7 cellular contexts compared by ENCODE assay signal in genomic region chr1:26786437-26787380, GRCh38. TPM values are rescaled to one million over a fixed set of nuclear protein-coding genes. Genes with fewer than 3 reads are reported as not detected.
DNase-seq lines count a peak whose midpoint lies in the region; ATAC-seq and TF ChIP-seq lines count a peak whose summit lies in the region.

No MANE protein-coding gene starts in this region.

- H3K4me1 ChIP-seq in colonic mucosa = peaks cover 20% of the 10 kb centered on the region

- no peak for TF ChIP-seq CTCF in colonic mucosa (IDR thresholded peaks at IDR 0.05)

- intact Hi-C loops in colonic mucosa (cut with DNase I) = loop anchor here (5.0 to 10.0 kb wide), 2 partner anchors 62 to 94 kb away; no protein-coding TSS in a partner anchor

- peaks cover 70% of the 10 kb centered on the region for H3K4me1 Mint-ChIP-seq in T-helper 17 cell
- H3K4me1 Mint-ChIP-seq in stimulated activated effector memory CD8-positive, alpha-beta T cell treated with anti-CD3 and anti-CD28 coated beads, Interleukin-12 subunit alpha, Interleukin-12 subunit beta, amount 100 ng/mL, for 72 hours = peaks cover 86% of the 10 kb centered on the region

- H3K4me3 ChIP-seq in colonic mucosa = peak overlapping the region; percentile 62

- H3K9me3 ChIP-seq in T-helper 17 cell (ENCODE audit: control insufficient read depth, low read length, poor library complexity, severe bottlenecking) = no peaks in the 10 kb centered on the region
- no peaks in the 10 kb centered on the region for H3K9me3 ChIP-seq in colonic mucosa

- no peaks in the 10 kb centered on the region for H3K27me3 Mint-ChIP-seq in T-helper 17 cell

- DNase-seq in GM03348 (ENCODE audit: low spot score) (peak; percentile 85), HuH-7 (ENCODE audit: low spot score) (peak; percentile 74), T-helper 17 cell (no peak), colonic mucosa (peak; percentile 72)
- DNase-seq in stimulated activated effector memory CD8-positive, alpha-beta T cell treated with anti-CD3 and anti-CD28 coated beads, Interleukin-12 subunit alpha, Interleukin-12 subunit beta, amount 100 ng/mL, for 72 hours (ENCODE audit: low spot score in 2 of 2) = peak in 1 of 2 donors; percentile 79

- H3K27me3 ChIP-seq in colonic mucosa (no peaks in the 10 kb centered on the region), layer of hippocampus (ENCODE audit: control insufficient read depth, insufficient read depth, low read length) (no peaks in the 10 kb centered on the region)

- H3K36me3 Mint-ChIP-seq in T-helper 17 cell (ENCODE audit: low read depth) = peaks cover 5% of the 10 kb centered on the region
- H3K36me3 Mint-ChIP-seq in stimulated activated effector memory CD8-positive, alpha-beta T cell treated with anti-CD3 and anti-CD28 coated beads, Interleukin-12 subunit alpha, Interleukin-12 subunit beta, amount 100 ng/mL, for 72 hours = peaks cover 45% of the 10 kb centered on the region

- no peaks in the 10 kb centered on the region for H3K9me3 Mint-ChIP-seq in stimulated activated effector memory CD8-positive, alpha-beta T cell treated with anti-CD3 and anti-CD28 coated beads, Interleukin-12 subunit alpha, Interleukin-12 subunit beta, amount 100 ng/mL, for 72 hours

- ATAC-seq in T-helper 17 cell = no peak
- peak; percentile 9 for ATAC-seq in stimulated activated effector memory CD8-positive, alpha-beta T cell treated with anti-CD3 and anti-CD28 coated beads, Interleukin-12 subunit alpha, Interleukin-12 subunit beta, amount 100 ng/mL, for 72 hours
- ATAC-seq in HG03025 (IDR thresholded peaks at IDR 0.05; ENCODE audit: low FRiP score, unreplicated experiment) = no peak

- no peaks in the 10 kb centered on the region for H3K36me3 ChIP-seq in colonic mucosa

- peak overlapping the region; percentile 99 for H3K9ac ChIP-seq in colonic mucosa (ENCODE audit: low read depth in 2 of 2, low read length in 2 of 2)

- peak overlapping the region; percentile 100 for H3K27ac Mint-ChIP-seq in T-helper 17 cell
- H3K27ac Mint-ChIP-seq in stimulated activated effector memory CD8-positive, alpha-beta T cell treated with anti-CD3 and anti-CD28 coated beads, Interleukin-12 subunit alpha, Interleukin-12 subunit beta, amount 100 ng/mL, for 72 hours = peak overlapping the region; percentile 100

- H3K27ac ChIP-seq in colonic mucosa = peak overlapping the region; percentile 98
- H3K27ac ChIP-seq in layer of hippocampus (ENCODE audit: low read depth, low read length) = peak overlapping the region; percentile 100

- peak overlapping the region; percentile 99 for H3K4me3 Mint-ChIP-seq in T-helper 17 cell
- H3K4me3 Mint-ChIP-seq in stimulated activated effector memory CD8-positive, alpha-beta T cell treated with anti-CD3 and anti-CD28 coated beads, Interleukin-12 subunit alpha, Interleukin-12 subunit beta, amount 100 ng/mL, for 72 hours = peak overlapping the region; percentile 99

RNA-seq across cellular contexts. Expression of gene PIGV, which starts 1.0 kb away (rescaled TPM):
- 10 to 100 TPM; 12.0 to 14.3 TPM for total RNA-seq in T-helper 17 cell
- total RNA-seq in colonic mucosa = 10 to 100 TPM; 16.8 to 24.2 TPM

RNA-seq across cellular contexts. Expression of gene ZDHHC18, which starts 39.8 kb away (rescaled TPM):
- 10 to 100 TPM; 70.2 to 71.2 TPM for total RNA-seq in T-helper 17 cell
- total RNA-seq in colonic mucosa = 10 to 100 TPM; 14.1 to 16.8 TPM

Comparison
In these comparisons a context has a peak if more than half of its experiments do, and no peak if none do; other contexts are left out.
1. DNase-seq: peak in GM03348 (single experiment), HuH-7 (single experiment) and colonic mucosa (single experiment); none in T-helper 17 cell (0 of 3).
2. RNA of gene ZDHHC18, which starts 39.8 kb away (total RNA-seq): 70.2 to 71.2 TPM in T-helper 17 cell; 14.1 to 16.8 TPM in colonic mucosa; every median in the first group is over 4 times any median in the second.